Comparison of ENCODE assay signal across 2 cellular contexts in the genomic region with DNA sequence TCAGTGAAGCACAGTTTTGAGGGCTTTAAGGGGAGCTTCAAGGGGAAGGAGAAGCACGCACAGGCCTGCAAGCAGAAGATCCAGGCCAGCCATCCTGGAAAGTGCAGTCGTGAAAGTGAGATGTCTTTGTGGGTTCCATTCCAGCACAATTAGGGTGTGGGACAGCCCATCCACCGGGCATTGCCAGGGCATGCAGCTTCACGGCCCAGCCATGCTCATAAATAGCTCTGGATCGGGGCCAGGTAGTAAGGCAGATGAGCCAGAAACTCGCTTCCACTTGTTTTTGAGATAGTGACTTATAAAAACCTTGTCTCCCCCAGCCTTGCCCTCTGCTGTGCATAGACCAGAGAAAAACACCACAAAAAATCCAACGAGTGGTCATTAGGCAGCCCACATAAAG.
TF ChIP-seq lines count a peak whose summit lies in the region.

No MANE protein-coding gene starts in this region.

TF ChIP-seq in SK-N-SH treated with all-trans-retinoic acid at 6 μM for 48 hours, 23 proteins besides CTCF, POLR2A, EP300 and RAD21:
- TF ChIP-seq, protein P1, sequence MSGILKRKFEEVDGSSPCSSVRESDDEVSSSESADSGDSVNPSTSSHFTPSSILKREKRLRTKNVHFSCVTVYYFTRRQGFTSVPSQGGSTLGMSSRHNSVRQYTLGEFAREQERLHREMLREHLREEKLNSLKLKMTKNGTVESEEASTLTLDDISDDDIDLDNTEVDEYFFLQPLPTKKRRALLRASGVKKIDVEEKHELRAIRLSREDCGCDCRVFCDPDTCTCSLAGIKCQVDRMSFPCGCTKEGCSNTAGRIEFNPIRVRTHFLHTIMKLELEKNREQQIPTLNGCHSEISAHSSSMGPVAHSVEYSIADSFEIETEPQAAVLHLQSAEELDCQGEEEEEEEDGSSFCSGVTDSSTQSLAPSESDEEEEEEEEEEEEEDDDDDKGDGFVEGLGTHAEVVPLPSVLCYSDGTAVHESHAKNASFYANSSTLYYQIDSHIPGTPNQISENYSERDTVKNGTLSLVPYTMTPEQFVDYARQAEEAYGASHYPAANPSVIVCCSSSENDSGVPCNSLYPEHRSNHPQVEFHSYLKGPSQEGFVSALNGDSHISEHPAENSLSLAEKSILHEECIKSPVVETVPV (CRISPR knock-in tag; IDR thresholded peaks at IDR 0.05), result no peak
- TF ChIP-seq BACH2 (CRISPR knock-in tag; IDR thresholded peaks at IDR 0.05; ENCODE audit: borderline replicate concordance) (no peak), RARB (CRISPR knock-in tag; IDR thresholded peaks at IDR 0.05) (no peak)

TF ChIP-seq in SK-N-SH, 30 proteins besides CTCF, POLR2A, EP300 and RAD21 (continued from another document):
- TF ChIP-seq, protein P2, sequence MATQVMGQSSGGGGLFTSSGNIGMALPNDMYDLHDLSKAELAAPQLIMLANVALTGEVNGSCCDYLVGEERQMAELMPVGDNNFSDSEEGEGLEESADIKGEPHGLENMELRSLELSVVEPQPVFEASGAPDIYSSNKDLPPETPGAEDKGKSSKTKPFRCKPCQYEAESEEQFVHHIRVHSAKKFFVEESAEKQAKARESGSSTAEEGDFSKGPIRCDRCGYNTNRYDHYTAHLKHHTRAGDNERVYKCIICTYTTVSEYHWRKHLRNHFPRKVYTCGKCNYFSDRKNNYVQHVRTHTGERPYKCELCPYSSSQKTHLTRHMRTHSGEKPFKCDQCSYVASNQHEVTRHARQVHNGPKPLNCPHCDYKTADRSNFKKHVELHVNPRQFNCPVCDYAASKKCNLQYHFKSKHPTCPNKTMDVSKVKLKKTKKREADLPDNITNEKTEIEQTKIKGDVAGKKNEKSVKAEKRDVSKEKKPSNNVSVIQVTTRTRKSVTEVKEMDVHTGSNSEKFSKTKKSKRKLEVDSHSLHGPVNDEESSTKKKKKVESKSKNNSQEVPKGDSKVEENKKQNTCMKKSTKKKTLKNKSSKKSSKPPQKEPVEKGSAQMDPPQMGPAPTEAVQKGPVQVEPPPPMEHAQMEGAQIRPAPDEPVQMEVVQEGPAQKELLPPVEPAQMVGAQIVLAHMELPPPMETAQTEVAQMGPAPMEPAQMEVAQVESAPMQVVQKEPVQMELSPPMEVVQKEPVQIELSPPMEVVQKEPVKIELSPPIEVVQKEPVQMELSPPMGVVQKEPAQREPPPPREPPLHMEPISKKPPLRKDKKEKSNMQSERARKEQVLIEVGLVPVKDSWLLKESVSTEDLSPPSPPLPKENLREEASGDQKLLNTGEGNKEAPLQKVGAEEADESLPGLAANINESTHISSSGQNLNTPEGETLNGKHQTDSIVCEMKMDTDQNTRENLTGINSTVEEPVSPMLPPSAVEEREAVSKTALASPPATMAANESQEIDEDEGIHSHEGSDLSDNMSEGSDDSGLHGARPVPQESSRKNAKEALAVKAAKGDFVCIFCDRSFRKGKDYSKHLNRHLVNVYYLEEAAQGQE (IDR thresholded peaks at IDR 0.05; ENCODE audit: low read depth, low read length), result no peak
- TF ChIP-seq EZH2phosphoT487 (IDR thresholded peaks at IDR 0.05; ENCODE audit: borderline replicate concordance, low read depth), result no peak
- TF ChIP-seq, protein P3, sequence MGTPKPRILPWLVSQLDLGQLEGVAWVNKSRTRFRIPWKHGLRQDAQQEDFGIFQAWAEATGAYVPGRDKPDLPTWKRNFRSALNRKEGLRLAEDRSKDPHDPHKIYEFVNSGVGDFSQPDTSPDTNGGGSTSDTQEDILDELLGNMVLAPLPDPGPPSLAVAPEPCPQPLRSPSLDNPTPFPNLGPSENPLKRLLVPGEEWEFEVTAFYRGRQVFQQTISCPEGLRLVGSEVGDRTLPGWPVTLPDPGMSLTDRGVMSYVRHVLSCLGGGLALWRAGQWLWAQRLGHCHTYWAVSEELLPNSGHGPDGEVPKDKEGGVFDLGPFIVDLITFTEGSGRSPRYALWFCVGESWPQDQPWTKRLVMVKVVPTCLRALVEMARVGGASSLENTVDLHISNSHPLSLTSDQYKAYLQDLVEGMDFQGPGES (IDR thresholded peaks at IDR 0.05; ENCODE audit: low read depth, low read length), result no peak
- TF ChIP-seq MEF2A (IDR thresholded peaks at IDR 0.05; ENCODE audit: borderline replicate concordance, low read depth), result no peak
- TF ChIP-seq NRF1 (IDR thresholded peaks at IDR 0.05; ENCODE audit: low read depth, low read length), result no peak
- no peak for TF ChIP-seq JUND (IDR thresholded peaks at IDR 0.05)
- TF ChIP-seq, protein P4, sequence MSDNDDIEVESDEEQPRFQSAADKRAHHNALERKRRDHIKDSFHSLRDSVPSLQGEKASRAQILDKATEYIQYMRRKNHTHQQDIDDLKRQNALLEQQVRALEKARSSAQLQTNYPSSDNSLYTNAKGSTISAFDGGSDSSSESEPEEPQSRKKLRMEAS (IDR thresholded peaks at IDR 0.05; ENCODE audit: low read depth), result no peak
- no peak for TF ChIP-seq SMC3 (IDR thresholded peaks at IDR 0.05; ENCODE audit: low read depth, low read length)
- no peak for TF ChIP-seq RFX5 (IDR thresholded peaks at IDR 0.05; ENCODE audit: low read length)
- no peak for TF ChIP-seq TCF12 (IDR thresholded peaks at IDR 0.05)
- TF ChIP-seq POLR2AphosphoS5 (IDR thresholded peaks at IDR 0.05; ENCODE audit: low read depth, low read length), result no peak
- no peak for TF ChIP-seq TEAD4 (IDR thresholded peaks at IDR 0.05; ENCODE audit: borderline replicate concordance, insufficient read depth)
- TF ChIP-seq NFIC (IDR thresholded peaks at IDR 0.05; ENCODE audit: borderline replicate concordance), result no peak
- no peak for TF ChIP-seq FOXJ3 (CRISPR knock-in tag; IDR thresholded peaks at IDR 0.05)
- TF ChIP-seq RCOR1 (IDR thresholded peaks at IDR 0.05; ENCODE audit: low read length), result no peak
- TF ChIP-seq SIN3A (IDR thresholded peaks at IDR 0.05; ENCODE audit: borderline replicate concordance, low read depth, low read length), result no peak
- no peak for TF ChIP-seq ELF1 (IDR thresholded peaks at IDR 0.05)
- TF ChIP-seq FOSL2 (IDR thresholded peaks at IDR 0.05; ENCODE audit: borderline replicate concordance, low read depth), result no peak
